ENCODE assay signal across 26 cellular contexts in genomic region chr3:131881777-131882176, GRCh38.
"Had no signal": no experiment of that assay in that cellular context is flagged by ENCODE, and none has a peak within 500 bp of the region (broad histone marks: within the 10 kb centered on the region; RNA-seq: fewer than 3 reads in every experiment).

No MANE protein-coding gene starts in this region.

- H3K27ac ChIP-seq: neutrophil, pancreas, prostate gland, right lobe of liver, sigmoid colon, suprapubic skin, testis, tibial nerve, upper lobe of left lung, vagina had no signal

- ATAC-seq: naive thymus-derived CD4-positive, alpha-beta T cell; natural killer cell; right cardiac atrium; right lobe of liver; stimulated activated memory B cell treated with anti-CD40 and anti-IgM and Interleukin-4, amounts not matched to agents 10 μg/mL and 1 μg/mL and 100 μg/mL, for 72 hours; stimulated activated naive CD8-positive, alpha-beta T cell treated with anti-CD3 and anti-CD28 coated beads, Interleukin-15, amount 100 ng/mL, for 72 hours; stimulated activated naive CD8-positive, alpha-beta T cell treated with anti-CD3 and anti-CD28 coated beads, Interleukin-15, Interleukin-2, amounts not matched to agents 100 U/mL and 50 U/mL, for 24 hours had no signal

- DNase-seq: naive thymus-derived CD4-positive, alpha-beta T cell; natural killer cell; nucleus accumbens; pancreas; right cardiac atrium; right lobe of liver; sigmoid colon; small intestine; stimulated activated CD4-positive, alpha-beta T cell treated with anti-CD3 and anti-CD28 coated beads, Interleukin-15, amount 100 ng/mL, for 24 hours; stimulated activated CD4-positive, alpha-beta T cell treated with anti-CD3 and anti-CD28 coated beads, Interleukin-2, amount 100 ng/mL, for 24 hours; stimulated activated CD4-positive, alpha-beta T cell treated with anti-CD3 and anti-CD28 coated beads, Interleukin-4, amount 100 ng/mL, for 1 hour; stimulated activated CD4-positive, alpha-beta T cell treated with anti-CD3 and anti-CD28 coated beads, Interleukin-4, amount 100 ng/mL, for 4 hours; stimulated activated CD8-positive, alpha-beta memory T cell treated with anti-CD3 and anti-CD28 coated beads, Interleukin-4, amount 100 ng/mL, for 48 hours; stimulated activated naive CD4-positive, alpha-beta T cell; stimulated activated naive CD8-positive, alpha-beta T cell treated with anti-CD3 and anti-CD28 coated beads, Interleukin-15, amount 100 ng/mL, for 72 hours; stimulated activated naive CD8-positive, alpha-beta T cell treated with anti-CD3 and anti-CD28 coated beads, Interleukin-15, Interleukin-2, amounts not matched to agents 100 U/mL and 50 U/mL, for 24 hours; substantia nigra; testis; trophoblast cell; upper lobe of left lung had no signal

- H3K4me3 ChIP-seq: pancreas, prostate gland, right lobe of liver, sigmoid colon, suprapubic skin, testis, tibial nerve, upper lobe of left lung, vagina had no signal

- H3K27me3 ChIP-seq: neutrophil, pancreas, right lobe of liver, sigmoid colon, suprapubic skin, testis, tibial nerve, upper lobe of left lung, vagina had no signal

- H3K36me3 ChIP-seq: neutrophil, pancreas, prostate gland, right lobe of liver, sigmoid colon, suprapubic skin, tibial nerve, upper lobe of left lung, vagina had no signal

- H3K9me3 ChIP-seq: neutrophil, pancreas, prostate gland, right lobe of liver, sigmoid colon, suprapubic skin, testis, tibial nerve, upper lobe of left lung, vagina had no signal
